In the genomic region with DNA sequence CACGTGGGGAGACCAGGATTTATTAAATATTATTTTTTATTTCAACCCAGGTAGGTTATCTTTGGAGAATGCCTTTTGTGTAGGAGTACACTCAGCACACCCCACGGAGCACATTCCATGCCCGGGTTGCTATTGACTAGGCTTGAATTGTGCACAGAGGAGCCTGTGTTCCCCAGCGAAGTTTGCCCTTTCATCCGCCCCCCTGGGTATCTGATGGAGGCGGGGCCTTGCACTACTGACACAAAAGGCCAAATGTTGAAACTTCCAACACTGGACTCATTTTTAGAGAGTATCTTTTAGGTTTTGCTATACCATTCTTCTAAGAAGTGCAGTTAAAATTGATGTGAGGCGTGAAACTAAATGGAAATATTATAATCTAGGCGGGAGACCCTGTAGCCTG, we compare ENCODE assay signal across 1 cellular context.
A peak's percentile ranks its signal among the peaks of the same experiment; 100 is the strongest.
TF ChIP-seq lines count a peak whose summit lies in the region.

No MANE protein-coding gene starts in this region.

TF ChIP-seq in HepG2, 621 proteins besides CTCF, POLR2A, EP300 and RAD21 (continued from another document and continues in another):
- TF ChIP-seq, protein P1, sequence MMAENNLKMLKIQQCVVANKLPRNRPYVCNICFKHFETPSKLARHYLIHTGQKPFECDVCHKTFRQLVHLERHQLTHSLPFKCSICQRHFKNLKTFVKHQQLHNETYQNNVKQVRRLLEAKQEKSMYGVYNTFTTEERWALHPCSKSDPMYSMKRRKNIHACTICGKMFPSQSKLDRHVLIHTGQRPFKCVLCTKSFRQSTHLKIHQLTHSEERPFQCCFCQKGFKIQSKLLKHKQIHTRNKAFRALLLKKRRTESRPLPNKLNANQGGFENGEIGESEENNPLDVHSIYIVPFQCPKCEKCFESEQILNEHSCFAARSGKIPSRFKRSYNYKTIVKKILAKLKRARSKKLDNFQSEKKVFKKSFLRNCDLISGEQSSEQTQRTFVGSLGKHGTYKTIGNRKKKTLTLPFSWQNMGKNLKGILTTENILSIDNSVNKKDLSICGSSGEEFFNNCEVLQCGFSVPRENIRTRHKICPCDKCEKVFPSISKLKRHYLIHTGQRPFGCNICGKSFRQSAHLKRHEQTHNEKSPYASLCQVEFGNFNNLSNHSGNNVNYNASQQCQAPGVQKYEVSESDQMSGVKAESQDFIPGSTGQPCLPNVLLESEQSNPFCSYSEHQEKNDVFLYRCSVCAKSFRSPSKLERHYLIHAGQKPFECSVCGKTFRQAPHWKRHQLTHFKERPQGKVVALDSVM (CRISPR knock-in tag; IDR thresholded peaks at IDR 0.05) = 0 out of 2 replicates have a peak, but pooled peaks have one; percentile 6
- TF ChIP-seq RXRA (CRISPR knock-in tag; IDR thresholded peaks at IDR 0.05) (peak; percentile 69; the same call in 1 of the 2 replicates), CBX5 (CRISPR knock-in tag; IDR thresholded peaks at IDR 0.05; ENCODE audit: borderline replicate concordance) (0 out of 2 replicates have a peak, but pooled peaks have one; percentile 44), TP53 (CRISPR knock-in tag; conservative IDR thresholded peaks at IDR 0.05) (no peak), ZNF251 (CRISPR knock-in tag; IDR thresholded peaks at IDR 0.05) (no peak), ZNF660 (CRISPR knock-in tag; IDR thresholded peaks at IDR 0.05; ENCODE audit: borderline replicate concordance, low read depth) (no peak), YY1 (IDR thresholded peaks at IDR 0.05; ENCODE audit: insufficient read depth, insufficient replicate concordance, low read depth, low read length) (peak; percentile 46), ETV5 (CRISPR knock-in tag; IDR thresholded peaks at IDR 0.05; ENCODE audit: borderline replicate concordance) (peak; percentile 40; the same call in 1 of the 2 replicates), ZNF850 (CRISPR knock-in tag; conservative IDR thresholded peaks at IDR 0.05) (no peak), SP2 (CRISPR knock-in tag; IDR thresholded peaks at IDR 0.05) (no peak), CHD4 (IDR thresholded peaks at IDR 0.05; ENCODE audit: borderline replicate concordance, low read length) (no peak), SIX1 (CRISPR knock-in tag; IDR thresholded peaks at IDR 0.05; ENCODE audit: borderline replicate concordance) (0 out of 2 replicates have a peak, but pooled peaks have one; percentile 49), ZNF10 (CRISPR knock-in tag; IDR thresholded peaks at IDR 0.05; ENCODE audit: borderline replicate concordance, low read depth) (no peak), ONECUT2 (CRISPR knock-in tag; IDR thresholded peaks at IDR 0.05) (peak; percentile 62; the same call in 1 of the 2 replicates), ASH2L (IDR thresholded peaks at IDR 0.05; ENCODE audit: insufficient read length, low read depth, low read length) (peak; percentile 78), FLYWCH1 (CRISPR knock-in tag; IDR thresholded peaks at IDR 0.05) (no peak), ISL2 (CRISPR knock-in tag; IDR thresholded peaks at IDR 0.05) (peak; percentile 86), NCOR1 (IDR thresholded peaks at IDR 0.05; ENCODE audit: borderline replicate concordance, low read length) (peak; percentile 69; the same call in 1 of the 2 replicates), MED13 (CRISPR knock-in tag; IDR thresholded peaks at IDR 0.05) (peak; percentile 46; the same call in 1 of the 2 replicates), KMT2B (CRISPR knock-in tag; IDR thresholded peaks at IDR 0.05) (peak; percentile 56), ZFP36 (IDR thresholded peaks at IDR 0.05; ENCODE audit: borderline replicate concordance, low read depth, low read length, partially characterized antibody) (no peak), ZNF232 (CRISPR knock-in tag; IDR thresholded peaks at IDR 0.05; ENCODE audit: borderline replicate concordance) (0 out of 2 replicates have a peak, but pooled peaks have one; percentile 37), MIER3 (CRISPR knock-in tag; IDR thresholded peaks at IDR 0.05; ENCODE audit: borderline replicate concordance) (peak; percentile 48; the same call in 1 of the 2 replicates), FOXA3 (CRISPR knock-in tag; IDR thresholded peaks at IDR 0.05) (peak; percentile 76), POGZ (CRISPR knock-in tag; IDR thresholded peaks at IDR 0.05) (peak; percentile 51; the same call in 1 of the 2 replicates), XRCC5 (optimal IDR thresholded peaks at IDR 0.05; ENCODE audit: low read length) (peak; percentile 37), PHF21A (CRISPR knock-in tag; IDR thresholded peaks at IDR 0.05) (peak; percentile 82), ZNF724P (CRISPR knock-in tag; IDR thresholded peaks at IDR 0.05; ENCODE audit: borderline replicate concordance) (no peak), MXI1 (IDR thresholded peaks at IDR 0.05; ENCODE audit: borderline replicate concordance, low read depth, low read length) (peak; percentile 24; the same call in 1 of the 3 replicates), YEATS4 (CRISPR knock-in tag; IDR thresholded peaks at IDR 0.05; ENCODE audit: borderline replicate concordance) (peak; percentile 68; the same call in 1 of the 2 replicates), MTA3 (CRISPR knock-in tag; IDR thresholded peaks at IDR 0.05) (no peak)
- TF ChIP-seq, protein P2, sequence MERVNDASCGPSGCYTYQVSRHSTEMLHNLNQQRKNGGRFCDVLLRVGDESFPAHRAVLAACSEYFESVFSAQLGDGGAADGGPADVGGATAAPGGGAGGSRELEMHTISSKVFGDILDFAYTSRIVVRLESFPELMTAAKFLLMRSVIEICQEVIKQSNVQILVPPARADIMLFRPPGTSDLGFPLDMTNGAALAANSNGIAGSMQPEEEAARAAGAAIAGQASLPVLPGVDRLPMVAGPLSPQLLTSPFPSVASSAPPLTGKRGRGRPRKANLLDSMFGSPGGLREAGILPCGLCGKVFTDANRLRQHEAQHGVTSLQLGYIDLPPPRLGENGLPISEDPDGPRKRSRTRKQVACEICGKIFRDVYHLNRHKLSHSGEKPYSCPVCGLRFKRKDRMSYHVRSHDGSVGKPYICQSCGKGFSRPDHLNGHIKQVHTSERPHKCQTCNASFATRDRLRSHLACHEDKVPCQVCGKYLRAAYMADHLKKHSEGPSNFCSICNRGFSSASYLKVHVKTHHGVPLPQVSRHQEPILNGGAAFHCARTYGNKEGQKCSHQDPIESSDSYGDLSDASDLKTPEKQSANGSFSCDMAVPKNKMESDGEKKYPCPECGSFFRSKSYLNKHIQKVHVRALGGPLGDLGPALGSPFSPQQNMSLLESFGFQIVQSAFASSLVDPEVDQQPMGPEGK (CRISPR knock-in tag; IDR thresholded peaks at IDR 0.05) = peak; percentile 81
- TF ChIP-seq, protein P3, sequence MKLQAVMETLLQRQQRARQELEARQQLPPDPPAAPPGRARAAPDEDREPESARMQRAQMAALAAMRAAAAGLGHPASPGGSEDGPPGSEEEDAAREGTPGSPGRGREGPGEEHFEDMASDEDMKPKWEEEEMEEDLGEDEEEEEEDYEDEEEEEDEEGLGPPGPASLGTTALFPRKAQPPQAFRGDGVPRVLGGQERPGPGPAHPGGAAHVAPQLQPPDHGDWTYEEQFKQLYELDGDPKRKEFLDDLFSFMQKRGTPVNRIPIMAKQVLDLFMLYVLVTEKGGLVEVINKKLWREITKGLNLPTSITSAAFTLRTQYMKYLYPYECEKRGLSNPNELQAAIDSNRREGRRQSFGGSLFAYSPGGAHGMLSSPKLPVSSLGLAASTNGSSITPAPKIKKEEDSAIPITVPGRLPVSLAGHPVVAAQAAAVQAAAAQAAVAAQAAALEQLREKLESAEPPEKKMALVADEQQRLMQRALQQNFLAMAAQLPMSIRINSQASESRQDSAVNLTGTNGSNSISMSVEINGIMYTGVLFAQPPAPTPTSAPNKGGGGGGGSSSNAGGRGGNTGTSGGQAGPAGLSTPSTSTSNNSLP (IDR thresholded peaks at IDR 0.05; ENCODE audit: low read depth, low read length) = peak; percentile 47
- TF ChIP-seq, protein P4, sequence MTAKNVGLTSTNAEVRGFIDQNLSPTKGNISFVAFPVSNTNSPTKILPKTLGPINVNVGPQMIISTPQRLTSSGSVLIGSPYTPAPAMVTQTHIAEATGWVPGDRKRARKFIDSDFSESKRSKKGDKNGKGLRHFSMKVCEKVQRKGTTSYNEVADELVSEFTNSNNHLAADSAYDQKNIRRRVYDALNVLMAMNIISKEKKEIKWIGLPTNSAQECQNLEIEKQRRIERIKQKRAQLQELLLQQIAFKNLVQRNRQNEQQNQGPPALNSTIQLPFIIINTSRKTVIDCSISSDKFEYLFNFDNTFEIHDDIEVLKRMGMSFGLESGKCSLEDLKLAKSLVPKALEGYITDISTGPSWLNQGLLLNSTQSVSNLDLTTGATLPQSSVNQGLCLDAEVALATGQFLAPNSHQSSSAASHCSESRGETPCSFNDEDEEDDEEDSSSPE (CRISPR knock-in tag; IDR thresholded peaks at IDR 0.05) = no peak
- TF ChIP-seq, protein P5, sequence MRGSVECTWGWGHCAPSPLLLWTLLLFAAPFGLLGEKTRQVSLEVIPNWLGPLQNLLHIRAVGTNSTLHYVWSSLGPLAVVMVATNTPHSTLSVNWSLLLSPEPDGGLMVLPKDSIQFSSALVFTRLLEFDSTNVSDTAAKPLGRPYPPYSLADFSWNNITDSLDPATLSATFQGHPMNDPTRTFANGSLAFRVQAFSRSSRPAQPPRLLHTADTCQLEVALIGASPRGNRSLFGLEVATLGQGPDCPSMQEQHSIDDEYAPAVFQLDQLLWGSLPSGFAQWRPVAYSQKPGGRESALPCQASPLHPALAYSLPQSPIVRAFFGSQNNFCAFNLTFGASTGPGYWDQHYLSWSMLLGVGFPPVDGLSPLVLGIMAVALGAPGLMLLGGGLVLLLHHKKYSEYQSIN (CRISPR knock-in tag; IDR thresholded peaks at IDR 0.05; ENCODE audit: borderline replicate concordance) = no peak
- TF ChIP-seq, protein P6, sequence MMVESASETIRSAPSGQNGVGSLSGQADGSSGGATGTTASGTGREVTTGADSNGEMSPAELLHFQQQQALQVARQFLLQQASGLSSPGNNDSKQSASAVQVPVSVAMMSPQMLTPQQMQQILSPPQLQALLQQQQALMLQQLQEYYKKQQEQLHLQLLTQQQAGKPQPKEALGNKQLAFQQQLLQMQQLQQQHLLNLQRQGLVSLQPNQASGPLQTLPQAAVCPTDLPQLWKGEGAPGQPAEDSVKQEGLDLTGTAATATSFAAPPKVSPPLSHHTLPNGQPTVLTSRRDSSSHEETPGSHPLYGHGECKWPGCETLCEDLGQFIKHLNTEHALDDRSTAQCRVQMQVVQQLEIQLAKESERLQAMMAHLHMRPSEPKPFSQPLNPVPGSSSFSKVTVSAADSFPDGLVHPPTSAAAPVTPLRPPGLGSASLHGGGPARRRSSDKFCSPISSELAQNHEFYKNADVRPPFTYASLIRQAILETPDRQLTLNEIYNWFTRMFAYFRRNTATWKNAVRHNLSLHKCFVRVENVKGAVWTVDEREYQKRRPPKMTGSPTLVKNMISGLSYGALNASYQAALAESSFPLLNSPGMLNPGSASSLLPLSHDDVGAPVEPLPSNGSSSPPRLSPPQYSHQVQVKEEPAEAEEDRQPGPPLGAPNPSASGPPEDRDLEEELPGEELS (CRISPR knock-in tag; IDR thresholded peaks at IDR 0.05) = peak; percentile 88
- TF ChIP-seq, protein P7, sequence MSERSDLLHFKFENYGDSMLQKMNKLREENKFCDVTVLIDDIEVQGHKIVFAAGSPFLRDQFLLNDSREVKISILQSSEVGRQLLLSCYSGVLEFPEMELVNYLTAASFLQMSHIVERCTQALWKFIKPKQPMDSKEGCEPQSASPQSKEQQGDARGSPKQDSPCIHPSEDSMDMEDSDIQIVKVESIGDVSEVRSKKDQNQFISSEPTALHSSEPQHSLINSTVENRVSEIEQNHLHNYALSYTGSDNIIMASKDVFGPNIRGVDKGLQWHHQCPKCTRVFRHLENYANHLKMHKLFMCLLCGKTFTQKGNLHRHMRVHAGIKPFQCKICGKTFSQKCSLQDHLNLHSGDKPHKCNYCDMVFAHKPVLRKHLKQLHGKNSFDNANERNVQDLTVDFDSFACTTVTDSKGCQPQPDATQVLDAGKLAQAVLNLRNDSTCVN (CRISPR knock-in tag; IDR thresholded peaks at IDR 0.05; ENCODE audit: borderline replicate concordance) = no peak
- TF ChIP-seq, protein P8, sequence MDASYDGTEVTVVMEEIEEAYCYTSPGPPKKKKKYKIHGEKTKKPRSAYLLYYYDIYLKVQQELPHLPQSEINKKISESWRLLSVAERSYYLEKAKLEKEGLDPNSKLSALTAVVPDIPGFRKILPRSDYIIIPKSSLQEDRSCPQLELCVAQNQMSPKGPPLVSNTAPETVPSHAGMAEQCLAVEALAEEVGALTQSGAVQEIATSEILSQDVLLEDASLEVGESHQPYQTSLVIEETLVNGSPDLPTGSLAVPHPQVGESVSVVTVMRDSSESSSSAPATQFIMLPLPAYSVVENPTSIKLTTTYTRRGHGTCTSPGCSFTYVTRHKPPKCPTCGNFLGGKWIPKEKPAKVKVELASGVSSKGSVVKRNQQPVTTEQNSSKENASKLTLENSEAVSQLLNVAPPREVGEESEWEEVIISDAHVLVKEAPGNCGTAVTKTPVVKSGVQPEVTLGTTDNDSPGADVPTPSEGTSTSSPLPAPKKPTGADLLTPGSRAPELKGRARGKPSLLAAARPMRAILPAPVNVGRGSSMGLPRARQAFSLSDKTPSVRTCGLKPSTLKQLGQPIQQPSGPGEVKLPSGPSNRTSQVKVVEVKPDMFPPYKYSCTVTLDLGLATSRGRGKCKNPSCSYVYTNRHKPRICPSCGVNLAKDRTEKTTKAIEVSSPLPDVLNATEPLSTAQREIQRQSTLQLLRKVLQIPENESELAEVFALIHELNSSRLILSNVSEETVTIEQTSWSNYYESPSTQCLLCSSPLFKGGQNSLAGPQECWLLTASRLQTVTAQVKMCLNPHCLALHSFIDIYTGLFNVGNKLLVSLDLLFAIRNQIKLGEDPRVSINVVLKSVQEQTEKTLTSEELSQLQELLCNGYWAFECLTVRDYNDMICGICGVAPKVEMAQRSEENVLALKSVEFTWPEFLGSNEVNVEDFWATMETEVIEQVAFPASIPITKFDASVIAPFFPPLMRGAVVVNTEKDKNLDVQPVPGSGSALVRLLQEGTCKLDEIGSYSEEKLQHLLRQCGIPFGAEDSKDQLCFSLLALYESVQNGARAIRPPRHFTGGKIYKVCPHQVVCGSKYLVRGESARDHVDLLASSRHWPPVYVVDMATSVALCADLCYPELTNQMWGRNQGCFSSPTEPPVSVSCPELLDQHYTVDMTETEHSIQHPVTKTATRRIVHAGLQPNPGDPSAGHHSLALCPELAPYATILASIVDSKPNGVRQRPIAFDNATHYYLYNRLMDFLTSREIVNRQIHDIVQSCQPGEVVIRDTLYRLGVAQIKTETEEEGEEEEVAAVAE (CRISPR knock-in tag; IDR thresholded peaks at IDR 0.05; ENCODE audit: borderline replicate concordance) = no peak
- TF ChIP-seq, protein P9, sequence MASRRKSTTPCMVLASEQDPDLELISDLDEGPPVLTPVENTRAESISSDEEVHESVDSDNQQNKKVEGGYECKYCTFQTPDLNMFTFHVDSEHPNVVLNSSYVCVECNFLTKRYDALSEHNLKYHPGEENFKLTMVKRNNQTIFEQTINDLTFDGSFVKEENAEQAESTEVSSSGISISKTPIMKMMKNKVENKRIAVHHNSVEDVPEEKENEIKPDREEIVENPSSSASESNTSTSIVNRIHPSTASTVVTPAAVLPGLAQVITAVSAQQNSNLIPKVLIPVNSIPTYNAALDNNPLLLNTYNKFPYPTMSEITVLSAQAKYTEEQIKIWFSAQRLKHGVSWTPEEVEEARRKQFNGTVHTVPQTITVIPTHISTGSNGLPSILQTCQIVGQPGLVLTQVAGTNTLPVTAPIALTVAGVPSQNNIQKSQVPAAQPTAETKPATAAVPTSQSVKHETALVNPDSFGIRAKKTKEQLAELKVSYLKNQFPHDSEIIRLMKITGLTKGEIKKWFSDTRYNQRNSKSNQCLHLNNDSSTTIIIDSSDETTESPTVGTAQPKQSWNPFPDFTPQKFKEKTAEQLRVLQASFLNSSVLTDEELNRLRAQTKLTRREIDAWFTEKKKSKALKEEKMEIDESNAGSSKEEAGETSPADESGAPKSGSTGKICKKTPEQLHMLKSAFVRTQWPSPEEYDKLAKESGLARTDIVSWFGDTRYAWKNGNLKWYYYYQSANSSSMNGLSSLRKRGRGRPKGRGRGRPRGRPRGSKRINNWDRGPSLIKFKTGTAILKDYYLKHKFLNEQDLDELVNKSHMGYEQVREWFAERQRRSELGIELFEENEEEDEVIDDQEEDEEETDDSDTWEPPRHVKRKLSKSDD (CRISPR knock-in tag; IDR thresholded peaks at IDR 0.05; ENCODE audit: low read depth) = 0 out of 2 replicates have a peak, but pooled peaks have one; percentile 23
